Comparison of ENCODE assay signal across 31 cellular contexts in genomic region chr16:55732496-55732895, GRCh38.
"Had no signal": no experiment of that assay in that cellular context is flagged by ENCODE, and none has a peak within 500 bp of the region (broad histone marks: within the 10 kb centered on the region; RNA-seq: fewer than 3 reads in every experiment).

No MANE protein-coding gene starts in this region.

- H3K27ac ChIP-seq: neutrophil, ovary, parathyroid adenoma, psoas muscle, skin epidermis, spleen, tibial artery, transverse colon, upper lobe of right lung, uterus had no signal

- H3K27ac Mint-ChIP-seq: naive B cell; naive thymus-derived CD8-positive, alpha-beta T cell; natural killer cell treated with Interleukin-12 subunit alpha and Interleukin-12 subunit beta and Interleukin-15 and Interleukin-18, amount 100 ng/mL, for 72 hours; nephron progenitor cell; progenitor cell of endocrine pancreas; stimulated activated memory B cell treated with anti-CD40 and anti-IgM and Interleukin-4, amounts not matched to agents 10 μg/mL and 1 μg/mL and 100 μg/mL, for 72 hours; stimulated activated naive CD8-positive, alpha-beta T cell treated with anti-CD3 and anti-CD28 coated beads, Interleukin-15, amount 100 ng/mL, for 72 hours; type B pancreatic cell had no signal

- H3K27me3 ChIP-seq: ovary, transverse colon, upper lobe of right lung, uterus had no signal

- ATAC-seq: naive thymus-derived CD8-positive, alpha-beta T cell; natural killer cell treated with Interleukin-12 subunit alpha and Interleukin-12 subunit beta and Interleukin-15 and Interleukin-18, amount 100 ng/mL, for 72 hours; psoas muscle; sciatic nerve; stimulated activated memory B cell treated with anti-CD40 and anti-IgM and Interleukin-4, amounts not matched to agents 10 μg/mL and 1 μg/mL and 100 μg/mL, for 72 hours; stimulated activated naive CD8-positive, alpha-beta T cell treated with anti-CD3 and anti-CD28 coated beads, Interleukin-15, amount 100 ng/mL, for 72 hours; stimulated activated naive CD8-positive, alpha-beta T cell treated with anti-CD3 and anti-CD28 coated beads, Interleukin-15, Interleukin-2, amounts not matched to agents 100 U/mL and 50 U/mL, for 24 hours; upper lobe of right lung had no signal

- H3K9me3 ChIP-seq: neutrophil, ovary, psoas muscle, spleen, tibial artery, transverse colon, upper lobe of right lung, uterus had no signal

- H3K4me3 ChIP-seq: ovary, psoas muscle, skin epidermis, smooth muscle cell, spleen, tibial artery, transverse colon, upper lobe of right lung, uterus had no signal

- DNase-seq: naive B cell; naive thymus-derived CD8-positive, alpha-beta T cell; nephron progenitor cell; nucleus accumbens; ovary; posterior cingulate gyrus; psoas muscle; spleen; stimulated activated CD4-positive, alpha-beta T cell treated with anti-CD3 and anti-CD28 coated beads, Interleukin-12 subunit alpha, Interleukin-12 subunit beta, amount 100 ng/mL, for 4 hours; stimulated activated CD4-positive, alpha-beta T cell treated with anti-CD3 and anti-CD28 coated beads, Interleukin-1b, Interleukin-23, amount 100 ng/mL, for 48 hours; stimulated activated CD4-positive, alpha-beta T cell treated with anti-CD3 and anti-CD28 coated beads, Interleukin-4, amount 100 ng/mL, for 1 hour; stimulated activated CD4-positive, alpha-beta T cell treated with anti-CD3 and anti-CD28 coated beads, Interleukin-4, amount 100 ng/mL, for 4 hours; stimulated activated CD8-positive, alpha-beta memory T cell treated with anti-CD3 and anti-CD28 coated beads, Interleukin-4, amount 100 ng/mL, for 48 hours; stimulated activated naive CD4-positive, alpha-beta T cell; stimulated activated naive CD8-positive, alpha-beta T cell treated with anti-CD3 and anti-CD28 coated beads, Interleukin-15, amount 100 ng/mL, for 72 hours; stimulated activated naive CD8-positive, alpha-beta T cell treated with anti-CD3 and anti-CD28 coated beads, Interleukin-15, Interleukin-2, amounts not matched to agents 100 U/mL and 50 U/mL, for 24 hours; substantia nigra; tibial artery; transverse colon; upper lobe of right lung; uterus had no signal

- H3K4me1 ChIP-seq: parathyroid adenoma, psoas muscle, spleen, tibial artery, transverse colon, upper lobe of right lung, uterus had no signal

- H3K4me2 ChIP-seq: smooth muscle cell had no signal

- H3K9me3 Mint-ChIP-seq: natural killer cell treated with Interleukin-12 subunit alpha and Interleukin-12 subunit beta and Interleukin-15 and Interleukin-18, amount 100 ng/mL, for 72 hours; nephron progenitor cell; neural crest cell; type B pancreatic cell had no signal

- H3K4me1 Mint-ChIP-seq: naive B cell; naive thymus-derived CD8-positive, alpha-beta T cell; nephron progenitor cell; neural crest cell; stimulated activated memory B cell treated with anti-CD40 and anti-IgM and Interleukin-4, amounts not matched to agents 10 μg/mL and 1 μg/mL and 100 μg/mL, for 72 hours; stimulated activated naive CD8-positive, alpha-beta T cell treated with anti-CD3 and anti-CD28 coated beads, Interleukin-15, amount 100 ng/mL, for 72 hours had no signal

- H3K79me2 ChIP-seq: parathyroid adenoma had no signal

- H3K36me3 Mint-ChIP-seq: naive B cell; naive thymus-derived CD8-positive, alpha-beta T cell; natural killer cell treated with Interleukin-12 subunit alpha and Interleukin-12 subunit beta and Interleukin-15 and Interleukin-18, amount 100 ng/mL, for 72 hours; stimulated activated memory B cell treated with anti-CD40 and anti-IgM and Interleukin-4, amounts not matched to agents 10 μg/mL and 1 μg/mL and 100 μg/mL, for 72 hours; type B pancreatic cell had no signal

- H2AFZ ChIP-seq: parathyroid adenoma had no signal

- H3K36me3 ChIP-seq: neutrophil, ovary, spleen, tibial artery, transverse colon, upper lobe of right lung, uterus had no signal

- H3K4me3 Mint-ChIP-seq: naive B cell; naive thymus-derived CD8-positive, alpha-beta T cell; natural killer cell treated with Interleukin-12 subunit alpha and Interleukin-12 subunit beta and Interleukin-15 and Interleukin-18, amount 100 ng/mL, for 72 hours; nephron progenitor cell; neural crest cell; stimulated activated memory B cell treated with anti-CD40 and anti-IgM and Interleukin-4, amounts not matched to agents 10 μg/mL and 1 μg/mL and 100 μg/mL, for 72 hours; stimulated activated naive CD8-positive, alpha-beta T cell treated with anti-CD3 and anti-CD28 coated beads, Interleukin-15, amount 100 ng/mL, for 72 hours; type B pancreatic cell had no signal

- H3K9ac ChIP-seq: parathyroid adenoma had no signal
